Comparison of ENCODE assay signal across 26 cellular contexts in the genomic region with DNA sequence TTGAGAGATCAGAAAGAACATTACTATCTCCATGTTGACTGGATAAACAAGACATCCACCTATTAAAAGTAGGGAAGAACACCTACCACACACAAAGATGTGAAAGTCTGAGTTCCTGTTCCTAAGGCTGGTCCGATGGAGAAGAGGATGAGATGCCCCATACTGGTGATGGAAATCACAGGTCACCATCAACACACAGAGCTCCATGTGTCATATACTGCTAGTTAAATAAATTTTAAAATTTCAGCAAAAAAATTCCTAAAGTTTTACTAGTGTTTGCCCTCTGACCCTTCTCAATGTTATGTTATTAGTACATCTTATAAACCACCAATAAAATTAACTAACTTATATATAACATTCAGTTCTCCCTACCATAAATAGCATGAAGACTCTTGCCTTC. TPM values are rescaled to one million over a fixed set of nuclear protein-coding genes. Genes with fewer than 3 reads are reported as not detected.
"Had no signal": no experiment of that assay in that cellular context is flagged by ENCODE, and none has a peak within 500 bp of the region (broad histone marks: within the 10 kb centered on the region; RNA-seq: fewer than 3 reads in every experiment).

No MANE protein-coding gene starts in this region.

- H3K9ac ChIP-seq: neural progenitor cell had no signal

- H3K9me3 ChIP-seq: colonic mucosa, esophagus muscularis mucosa, mucosa of descending colon, prostate gland, right atrium auricular region, thoracic aorta, upper lobe of left lung had no signal

- H3K4me3 ChIP-seq: colonic mucosa, esophagus muscularis mucosa, lung, mucosa of descending colon, neural progenitor cell, prostate gland, right atrium auricular region, spleen, thoracic aorta, tibial nerve, upper lobe of left lung had no signal

- H3K27ac Mint-ChIP-seq: dendritic cell treated with granulocyte-macrophage colony-stimulating factor and Interleukin-4, amounts not matched to agents 40 ng/mL and 50 ng/mL, for 4 days; memory B cell; naive thymus-derived CD4-positive, alpha-beta T cell; nephron; neural progenitor cell; stimulated activated naive B cell treated with anti-CD40 and anti-IgM and Interleukin-4, amounts not matched to agents 10 μg/mL and 1 μg/mL and 100 μg/mL, for 72 hours; stimulated activated naive CD8-positive, alpha-beta T cell treated with anti-CD3 and anti-CD28 coated beads, Interleukin-15, Interleukin-2, amounts not matched to agents 100 ng/mL and 50 ng/mL, for 24 hours had no signal

- H3K4me1 Mint-ChIP-seq: memory B cell; naive thymus-derived CD4-positive, alpha-beta T cell; stimulated activated naive B cell treated with anti-CD40 and anti-IgM and Interleukin-4, amounts not matched to agents 10 μg/mL and 1 μg/mL and 100 μg/mL, for 72 hours had no signal

- ATAC-seq: left lobe of liver; mucosa of descending colon; naive thymus-derived CD4-positive, alpha-beta T cell; sciatic nerve; stimulated activated naive B cell treated with anti-CD40 and anti-IgM and Interleukin-4, amounts not matched to agents 10 μg/mL and 1 μg/mL and 100 μg/mL, for 72 hours had no signal

- H2AFZ ChIP-seq: neural progenitor cell had no signal

- H3K4me3 Mint-ChIP-seq: dendritic cell treated with granulocyte-macrophage colony-stimulating factor and Interleukin-4, amounts not matched to agents 40 ng/mL and 50 ng/mL, for 4 days; memory B cell; naive thymus-derived CD4-positive, alpha-beta T cell; nephron; neural progenitor cell; stimulated activated naive B cell treated with anti-CD40 and anti-IgM and Interleukin-4, amounts not matched to agents 10 μg/mL and 1 μg/mL and 100 μg/mL, for 72 hours; stimulated activated naive CD8-positive, alpha-beta T cell treated with anti-CD3 and anti-CD28 coated beads, Interleukin-15, Interleukin-2, amounts not matched to agents 100 ng/mL and 50 ng/mL, for 24 hours had no signal

- H3K4me2 ChIP-seq: neural progenitor cell had no signal

- FAIRE-seq: endothelial cell of umbilical vein, kidney had no signal

- H3K27ac ChIP-seq: colonic mucosa, esophagus muscularis mucosa, neural progenitor cell, prostate gland, right atrium auricular region, spleen, thoracic aorta, tibial nerve, upper lobe of left lung had no signal

- H3K9me3 Mint-ChIP-seq: dendritic cell treated with granulocyte-macrophage colony-stimulating factor and Interleukin-4, amounts not matched to agents 40 ng/mL and 50 ng/mL, for 4 days; stimulated activated naive CD8-positive, alpha-beta T cell treated with anti-CD3 and anti-CD28 coated beads, Interleukin-15, Interleukin-2, amounts not matched to agents 100 ng/mL and 50 ng/mL, for 24 hours had no signal

- H3K36me3 ChIP-seq: colonic mucosa, esophagus muscularis mucosa, neural progenitor cell, prostate gland, right atrium auricular region, spleen, thoracic aorta, tibial nerve, upper lobe of left lung had no signal

- DNase-seq: colonic mucosa; effector memory CD4-positive, alpha-beta T cell; foreskin melanocyte; glutamatergic neuron; kidney; mucosa of descending colon; naive thymus-derived CD4-positive, alpha-beta T cell; spleen; stimulated activated naive B cell treated with anti-CD40 and anti-IgM and Interleukin-4, amounts not matched to agents 10 μg/mL and 1 μg/mL and 100 μg/mL, for 72 hours; upper lobe of left lung had no signal

- H3K4me1 ChIP-seq: colonic mucosa, esophagus muscularis mucosa, neural progenitor cell, prostate gland, right atrium auricular region, spleen, upper lobe of left lung had no signal

- H3K27me3 ChIP-seq: colonic mucosa, neural progenitor cell, right atrium auricular region, tibial nerve, upper lobe of left lung had no signal

- H3K36me3 Mint-ChIP-seq: memory B cell; neural progenitor cell; stimulated activated naive B cell treated with anti-CD40 and anti-IgM and Interleukin-4, amounts not matched to agents 10 μg/mL and 1 μg/mL and 100 μg/mL, for 72 hours had no signal

RNA-seq across cellular contexts. Expression of a gene that starts 59.1 kb away (rescaled TPM):
- total RNA-seq: endothelial cell of umbilical vein; epithelial cell of proximal tubule; naive thymus-derived CD4-positive, alpha-beta T cell; osteocyte had no signal
- polyA plus RNA-seq: endothelial cell of umbilical vein; naive thymus-derived CD4-positive, alpha-beta T cell had no signal
